Comparison of ENCODE assay signal across 22 cellular contexts in genomic region chr18:9992988-9993845, GRCh38.
DNase-seq lines count a peak whose midpoint lies in the region; ATAC-seq and TF ChIP-seq lines count a peak whose summit lies in the region.
"Had no signal": no experiment of that assay in that cellular context is flagged by ENCODE, and none has a peak within 500 bp of the region (broad histone marks: within the 10 kb centered on the region; RNA-seq: fewer than 3 reads in every experiment).

No MANE protein-coding gene starts in this region.

- CTCF ChIA-PET in Calu3 (lab: Charles Lee): interaction anchor here (1.0 kb wide), 1 partner anchor 13 kb away, joined by 4 read pairs; no protein-coding TSS in a partner anchor

- H3K4me3 Mint-ChIP-seq in Calu3 (ENCODE audit: low read depth, unreplicated experiment) (peak overlapping the region; percentile 64), nephron (peak overlapping the region; percentile 14 to 75 (median 72))
- H3K4me3 Mint-ChIP-seq: activated CD4-positive, alpha-beta T cell treated with anti-CD3 and anti-CD28 coated beads, Interleukin-2, amount 10 ng/mL, durations not matched to agents 7 days and 5 days; activated T-cell treated with anti-CD3 and anti-CD28 coated beads, Interleukin-2, amount 50 U/mL, for 4 hours; B cell had no signal

- no peak for TF ChIP-seq EP300 in esophagus muscularis mucosa (IDR thresholded peaks at IDR 0.05)
- no peak for TF ChIP-seq EP300 in stomach (IDR thresholded peaks at IDR 0.05)

- BruUV-seq in Calu3 (replicated peaks; lab: Mats Ljungman, UMichigan): no TSS peak

- DNase-seq in Calu3: no peak
- peak; percentile 86 for DNase-seq in esophagus muscularis mucosa (ENCODE audit: extremely low spot score)
- no peak for DNase-seq in stomach
- no peak for DNase-seq in NCI-H446 (lab: John Stamatoyannopoulos, UW)
- no peak for DNase-seq in NCI-H2029 treated with DMSO at 0.1 percent for 48 hours (lab: John Stamatoyannopoulos, UW)
- DNase-seq in GM20000 (ENCODE audit: low spot score): no peak
- DNase-seq: activated CD4-positive, alpha-beta T cell treated with anti-CD3 and anti-CD28 coated beads, Interleukin-2, amount 10 ng/mL, durations not matched to agents 7 days and 5 days; activated T-cell treated with anti-CD3 and anti-CD28 coated beads, Interleukin-2, amount 50 U/mL, for 4 hours; CD8-positive, alpha-beta memory T cell; GOT3; KBM-7; mammary epithelial cell; NCI-H1105 treated with DMSO at 0.1 percent for 48 hours; NCI-H2029; NCI-H526 treated with DMSO at 0.1 percent for 48 hours; SHP77 treated with DMSO at 0.1 percent for 48 hours; WERI-Rb-1 had no signal

- H3K4me3 ChIP-seq in esophagus muscularis mucosa (no peak overlapping the region), stomach (no peak overlapping the region)

- peaks cover 0 to 16% (median 7%) of the 10 kb centered on the region in 4 donors for H3K4me1 ChIP-seq in esophagus muscularis mucosa
- H3K4me1 ChIP-seq in stomach: peaks cover 25 to 39% (median 32%) of the 10 kb centered on the region in 4 donors

- H3K27me3 ChIP-seq in esophagus muscularis mucosa: peaks cover 0 to 8% (median 0%) of the 10 kb centered on the region in 4 donors
- no peaks in the 10 kb centered on the region for H3K27me3 ChIP-seq in stomach
- H3K27me3 ChIP-seq: dorsolateral prefrontal cortex had no signal

- no peak overlapping the region for H3K27ac Mint-ChIP-seq in Calu3 (ENCODE audit: unreplicated experiment)
- H3K27ac Mint-ChIP-seq in nephron: peak overlapping the region; percentile 98 to 100 (median 100)
- H3K27ac Mint-ChIP-seq: activated CD4-positive, alpha-beta T cell treated with anti-CD3 and anti-CD28 coated beads, Interleukin-2, amount 10 ng/mL, durations not matched to agents 7 days and 5 days; B cell; CD8-positive, alpha-beta memory T cell had no signal

- H3K36me3 Mint-ChIP-seq in Calu3 (ENCODE audit: insufficient read depth, unreplicated experiment) (no peaks in the 10 kb centered on the region), nephron (ENCODE audit: low read depth) (peaks cover 7% of the 10 kb centered on the region)

- peaks cover 22% of the 10 kb centered on the region for H3K4me1 Mint-ChIP-seq in Calu3 (ENCODE audit: low read depth, unreplicated experiment)
- peaks cover 58% of the 10 kb centered on the region for H3K4me1 Mint-ChIP-seq in nephron
- H3K4me1 Mint-ChIP-seq: activated CD4-positive, alpha-beta T cell treated with anti-CD3 and anti-CD28 coated beads, Interleukin-2, amount 10 ng/mL, durations not matched to agents 7 days and 5 days; B cell; CD8-positive, alpha-beta memory T cell had no signal

- intact Hi-C loops in Calu3 (cut with micrococcal nuclease; ENCODE audit: unreplicated experiment) (no loop called here), esophagus muscularis mucosa (cut with DNase I) (no loop called here), stomach (cut with DNase I; ENCODE audit: low total_unique reads) (no loop called here)

- TF ChIP-seq CTCF in Calu3 (IDR thresholded peaks at IDR 0.05; ENCODE audit: unreplicated experiment) (no peak), esophagus muscularis mucosa (IDR thresholded peaks at IDR 0.05) (no peak), nephron (IDR thresholded peaks at IDR 0.05; ENCODE audit: unreplicated experiment in 3 of 3) (no peak), stomach (IDR thresholded peaks at IDR 0.05) (no peak), GM20000 (IDR thresholded peaks at IDR 0.05; ENCODE audit: extremely low read depth, missing control alignments) (no peak)

- H3K27me3 Mint-ChIP-seq in Calu3 (ENCODE audit: unreplicated experiment) (peaks cover 18% of the 10 kb centered on the region), nephron (ENCODE audit: low read depth) (no peaks in the 10 kb centered on the region)

- H3K9me3 ChIP-seq in esophagus muscularis mucosa (peaks cover 0 to 2% (median 0%) of the 10 kb centered on the region in 4 donors), stomach (peaks cover 0 to 9% (median 6%) of the 10 kb centered on the region in 4 donors)

- TF ChIP-seq POLR2A in esophagus muscularis mucosa (IDR thresholded peaks at IDR 0.05; ENCODE audit: low read depth) (no peak), stomach (IDR thresholded peaks at IDR 0.05) (no peak)

- 85% methylated on average over 21 of the region's 22 CpGs for WGBS in esophagus muscularis mucosa
- WGBS in stomach, 5 donors: 65 to 76% (median 70%) methylated on average over 21 to 22 of the region's 22 CpGs

- H3K36me3 ChIP-seq in esophagus muscularis mucosa: no peaks in the 10 kb centered on the region
- no peaks in the 10 kb centered on the region for H3K36me3 ChIP-seq in stomach
- H3K36me3 ChIP-seq: WERI-Rb-1 had no signal

- H3K27ac ChIP-seq in esophagus muscularis mucosa (replicated peaks in 1 of 4): peak overlapping the region in 2 of 4 donors; percentile 27 to 42
- H3K27ac ChIP-seq in stomach: peak overlapping the region in 4 of 5 donors; percentile 32 to 49 (median 42)
- H3K27ac ChIP-seq: WERI-Rb-1 had no signal

- no peak for ATAC-seq in HG02798 (IDR thresholded peaks at IDR 0.05; ENCODE audit: poor library complexity, unreplicated experiment)
- ATAC-seq: activated T-cell treated with anti-CD3 and anti-CD28 coated beads, Interleukin-2, amount 50 U/mL, for 4 hours; Panc1 had no signal

- H3K9me3 Mint-ChIP-seq in Calu3 (ENCODE audit: low read depth, unreplicated experiment) (peaks cover 4% of the 10 kb centered on the region), nephron (peaks cover 12% of the 10 kb centered on the region)
